Comparison of ENCODE assay signal across 21 cellular contexts in genomic region chr10:70441877-70442205, GRCh38. TPM values are rescaled to one million over a fixed set of nuclear protein-coding genes. Genes with fewer than 3 reads are reported as not detected.
DNase-seq lines count a peak whose midpoint lies in the region; ATAC-seq and TF ChIP-seq lines count a peak whose summit lies in the region.
"Had no signal": no experiment of that assay in that cellular context is flagged by ENCODE, and none has a peak within 500 bp of the region (broad histone marks: within the 10 kb centered on the region; RNA-seq: fewer than 3 reads in every experiment).

No MANE protein-coding gene starts in this region.

- peaks cover 13% of the 10 kb centered on the region for H3K4me1 Mint-ChIP-seq in T-helper 17 cell
- peaks cover 31% of the 10 kb centered on the region for H3K4me1 Mint-ChIP-seq in nephron

- no peaks in the 10 kb centered on the region for H3K9me2 ChIP-seq in OCI-LY7 (ENCODE audit: insufficient read depth, low read length)

- peak; percentile 19 for DNase-seq in DMS79 treated with DMSO at 0.1 percent for 48 hours (lab: John Stamatoyannopoulos, UW)
- DNase-seq in T-helper 17 cell, result no peak
- DNase-seq in OCI-LY7 (ENCODE audit: low spot score), result no peak
- DNase-seq: activated CD4-positive, CD25-positive, alpha-beta regulatory T cell; activated gamma-delta T cell; aorta; BE2C; gastrocnemius medialis; NCI-H1417 treated with DMSO at 0.1 percent for 48 hours; Right ventricle myocardium superior; thyroid gland had no signal

- no peaks in the 10 kb centered on the region for H3K9me3 ChIP-seq in T-helper 17 cell (ENCODE audit: control insufficient read depth, low read length, poor library complexity, severe bottlenecking)
- H3K9me3 ChIP-seq in iPS-18a (ENCODE audit: control insufficient read depth, low read depth, low read length), result no peaks in the 10 kb centered on the region
- no peaks in the 10 kb centered on the region for H3K9me3 ChIP-seq in OCI-LY7 (ENCODE audit: low read length)
- H3K9me3 ChIP-seq: BE2C, colonic mucosa, gastrocnemius medialis, pancreas, thyroid gland had no signal

- H3K36me3 ChIP-seq in iPS-18a (ENCODE audit: control insufficient read depth, low read depth, low read length) (no peaks in the 10 kb centered on the region), OCI-LY7 (ENCODE audit: insufficient read depth, low read length) (no peaks in the 10 kb centered on the region)
- H3K36me3 ChIP-seq: BE2C, colonic mucosa, gastrocnemius medialis, pancreas, thyroid gland had no signal

- H3K4me1 ChIP-seq in iPS-18a (ENCODE audit: control insufficient read depth, low read depth, low read length), result peaks cover 27% of the 10 kb centered on the region
- H3K4me1 ChIP-seq in OCI-LY7 (ENCODE audit: insufficient read depth, low read length, poor library complexity, severe bottlenecking), result no peaks in the 10 kb centered on the region
- H3K4me1 ChIP-seq: BE2C had no signal

- H3K36me3 Mint-ChIP-seq in T-helper 17 cell (ENCODE audit: low read depth) (peaks cover 8% of the 10 kb centered on the region), nephron (ENCODE audit: low read depth) (no peaks in the 10 kb centered on the region)

- H3K27me3 Mint-ChIP-seq in T-helper 17 cell (peaks cover 50% of the 10 kb centered on the region), nephron (ENCODE audit: low read depth) (peaks cover 72% of the 10 kb centered on the region)

- no peaks in the 10 kb centered on the region for H4K20me1 ChIP-seq in OCI-LY7 (ENCODE audit: insufficient read depth, low read length)

- no TSS peak for BruUV-seq in OCI-LY7 (replicated peaks; lab: Mats Ljungman, UMichigan)

- H3K4me3 ChIP-seq in iPS-18a (ENCODE audit: low read length) (peak overlapping the region; percentile 68), OCI-LY7 (ENCODE audit: low read depth, low read length, poor library complexity, severe bottlenecking) (no peak overlapping the region)

- TF ChIP-seq CTCF in nephron (IDR thresholded peaks at IDR 0.05; ENCODE audit: unreplicated experiment in 3 of 3) (no peak), OCI-LY7 (conservative IDR thresholded peaks at IDR 0.05; ENCODE audit: low read length) (no peak)

- CTCF ChIA-PET in OCI-LY7 (lab: Charles Lee; ENCODE audit: unreplicated experiment), result no interaction called here

- POLR2A ChIA-PET in OCI-LY7 (lab: Charles Lee), result no interaction called here

- H3K79me2 ChIP-seq in OCI-LY7 (ENCODE audit: insufficient read depth, low read depth, low read length), result no peaks in the 10 kb centered on the region

- intact Hi-C loops in OCI-LY7 (cut with micrococcal nuclease; ENCODE audit: unreplicated experiment), result no loop called here

- ATAC-seq in T-helper 17 cell (no peak), GM21786 (IDR thresholded peaks at IDR 0.05; ENCODE audit: unreplicated experiment) (no peak), SK-N-SH treated with all-trans-retinoic acid at 6 μM for 48 hours (no peak), HG03159 (IDR thresholded peaks at IDR 0.05; ENCODE audit: unreplicated experiment) (no peak)
- ATAC-seq: gastrocnemius medialis had no signal

- peaks cover 3% of the 10 kb centered on the region for H3K9me3 Mint-ChIP-seq in nephron

- no peak overlapping the region for H2AFZ ChIP-seq in OCI-LY7 (ENCODE audit: low read length)

- H3K27me3 ChIP-seq in iPS-18a (ENCODE audit: control insufficient read depth, insufficient read depth, low read length), result peaks cover 59% of the 10 kb centered on the region

- H3K4me3 Mint-ChIP-seq in T-helper 17 cell, result peak overlapping the region; percentile 91
- peak overlapping the region in 2 of 3 experiments; percentile 19 to 50 for H3K4me3 Mint-ChIP-seq in nephron

- no peak overlapping the region for H3K9ac ChIP-seq in iPS-18a (ENCODE audit: low read length)

- H3K27ac Mint-ChIP-seq in T-helper 17 cell, result no peak overlapping the region
- no peak overlapping the region for H3K27ac Mint-ChIP-seq in nephron

- H3K4me2 ChIP-seq in OCI-LY7 (ENCODE audit: low read length), result no peak overlapping the region

- H3K27ac ChIP-seq in iPS-18a (ENCODE audit: low read length), result no peak overlapping the region
- no peak overlapping the region for H3K27ac ChIP-seq in OCI-LY7 (ENCODE audit: low read depth, low read length, poor library complexity, severe bottlenecking)
- H3K27ac ChIP-seq: colonic mucosa, gastrocnemius medialis, pancreas, skin epidermis, thyroid gland had no signal

TF ChIP-seq in SK-N-SH treated with all-trans-retinoic acid at 6 μM for 48 hours, 23 proteins besides CTCF, POLR2A, EP300 and RAD21:
- TF ChIP-seq ZFP30 (CRISPR knock-in tag; IDR thresholded peaks at IDR 0.05), result no peak
- no peak for TF ChIP-seq RARB (CRISPR knock-in tag; IDR thresholded peaks at IDR 0.05)
- TF ChIP-seq, protein P1, sequence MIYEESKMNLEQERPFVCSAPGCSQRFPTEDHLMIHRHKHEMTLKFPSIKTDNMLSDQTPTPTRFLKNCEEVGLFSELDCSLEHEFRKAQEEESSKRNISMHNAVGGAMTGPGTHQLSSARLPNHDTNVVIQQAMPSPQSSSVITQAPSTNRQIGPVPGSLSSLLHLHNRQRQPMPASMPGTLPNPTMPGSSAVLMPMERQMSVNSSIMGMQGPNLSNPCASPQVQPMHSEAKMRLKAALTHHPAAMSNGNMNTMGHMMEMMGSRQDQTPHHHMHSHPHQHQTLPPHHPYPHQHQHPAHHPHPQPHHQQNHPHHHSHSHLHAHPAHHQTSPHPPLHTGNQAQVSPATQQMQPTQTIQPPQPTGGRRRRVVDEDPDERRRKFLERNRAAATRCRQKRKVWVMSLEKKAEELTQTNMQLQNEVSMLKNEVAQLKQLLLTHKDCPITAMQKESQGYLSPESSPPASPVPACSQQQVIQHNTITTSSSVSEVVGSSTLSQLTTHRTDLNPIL (CRISPR knock-in tag; IDR thresholded peaks at IDR 0.05; ENCODE audit: low read depth), result no peak
- no peak for TF ChIP-seq ZNF565 (CRISPR knock-in tag; conservative IDR thresholded peaks at IDR 0.05; ENCODE audit: low read depth)
- no peak for TF ChIP-seq TOX (CRISPR knock-in tag; IDR thresholded peaks at IDR 0.05; ENCODE audit: borderline replicate concordance)

RNA-seq across cellular contexts. Expression of gene NODAL, which starts 0.4 kb away (rescaled TPM):
- total RNA-seq in T-helper 17 cell (not detected), OCI-LY7 (2022) (not detected in 2 replicates)
- not detected in 2 replicates for total RNA-seq in OCI-LY7 (2014; rRNA removed; shearing (Covaris generic))
- total RNA-seq: aorta; gastrocnemius medialis; mononuclear cell; pancreas; Right ventricle myocardium superior; T-helper 1 cell treated with Interleukin-12 subunit alpha and Interleukin-12 subunit beta and Interleukin-4 antibody, amounts not matched to agents 30 ng/mL and 1 ng/mL, for 36 hours; thyroid gland had no signal

RNA-seq across cellular contexts. Expression of gene PALD1, which starts 36.7 kb away (rescaled TPM):
- under 1 TPM; 0.07 to 0.13 TPM for total RNA-seq in T-helper 17 cell
- 41.6 and 52.7 TPM in 2 replicates for total RNA-seq in OCI-LY7 (2014; rRNA removed; shearing (Covaris generic))
- 54.5 and 66.7 TPM in 2 replicates for total RNA-seq in OCI-LY7 (2022)

RNA-seq across cellular contexts. Expression of gene EIF4EBP2, which starts 37.9 kb away (rescaled TPM):
- total RNA-seq in T-helper 17 cell (10 to 100 TPM; 44.2 to 49.5 TPM), OCI-LY7 (2022) (59.8 and 64.4 TPM in 2 replicates)
- total RNA-seq in OCI-LY7 (2014; rRNA removed; shearing (Covaris generic)), result 20.3 and 24.5 TPM in 2 replicates

RNA-seq across cellular contexts. Expression of gene LRRC20, which starts 59.4 kb away (rescaled TPM):
- total RNA-seq in T-helper 17 cell (1 to 10 TPM; 1.9 to 2.5 TPM), OCI-LY7 (2022) (12.2 and 12.8 TPM in 2 replicates)
- 5.8 and 6.1 TPM in 2 replicates for total RNA-seq in OCI-LY7 (2014; rRNA removed; shearing (Covaris generic))

Comparison
In these comparisons a context has a peak if more than half of its experiments do, and no peak if none do; other contexts are left out.
1. RNA of gene PALD1, which starts 36.7 kb away (total RNA-seq): 41.6 to 66.7 TPM in OCI-LY7; 0.07 to 0.13 TPM in T-helper 17 cell; every median in the first group is over 10 times any median in the second.